2 cellular contexts compared by ENCODE assay signal in genomic region chr2:99205491-99205890, GRCh38.
TF ChIP-seq lines count a peak whose summit lies in the region.

No MANE protein-coding gene starts in this region.

TF ChIP-seq in HCT116, 20 proteins besides CTCF, POLR2A, EP300 and RAD21:
- TF ChIP-seq TCF7L2 (IDR thresholded peaks at IDR 0.05; ENCODE audit: borderline replicate concordance, extremely low read depth, insufficient read depth, insufficient read length) (peak; percentile 35), ATF3 (IDR thresholded peaks at IDR 0.05) (no peak), EGR1 (IDR thresholded peaks at IDR 0.05; ENCODE audit: low read depth) (no peak)

TF ChIP-seq in K562, 482 proteins besides CTCF, POLR2A, EP300 and RAD21:
- TF ChIP-seq SIX5 (IDR thresholded peaks at IDR 0.05; ENCODE audit: borderline replicate concordance in 1 of 2, insufficient read depth in 1 of 2, low read depth in 1 of 2, low read length in 2 of 2) (no peak), CCNT2 (IDR thresholded peaks at IDR 0.05; ENCODE audit: borderline replicate concordance, extremely low read depth, insufficient read length, low read depth, low read length) (no peak), CAMTA2 (CRISPR knock-in tag; conservative IDR thresholded peaks at IDR 0.05) (no peak), U2AF1 (optimal IDR thresholded peaks at IDR 0.05; ENCODE audit: low read depth, low read length) (no peak), TRIM28 (IDR thresholded peaks at IDR 0.05) (0 out of 2 replicates have a peak, but pooled peaks have one; percentile 59), SMAD3 (CRISPR knock-in tag; conservative IDR thresholded peaks at IDR 0.05) (no peak)
TF ChIP-seq in K562: peak in this region for 1.
